In the genomic region with DNA sequence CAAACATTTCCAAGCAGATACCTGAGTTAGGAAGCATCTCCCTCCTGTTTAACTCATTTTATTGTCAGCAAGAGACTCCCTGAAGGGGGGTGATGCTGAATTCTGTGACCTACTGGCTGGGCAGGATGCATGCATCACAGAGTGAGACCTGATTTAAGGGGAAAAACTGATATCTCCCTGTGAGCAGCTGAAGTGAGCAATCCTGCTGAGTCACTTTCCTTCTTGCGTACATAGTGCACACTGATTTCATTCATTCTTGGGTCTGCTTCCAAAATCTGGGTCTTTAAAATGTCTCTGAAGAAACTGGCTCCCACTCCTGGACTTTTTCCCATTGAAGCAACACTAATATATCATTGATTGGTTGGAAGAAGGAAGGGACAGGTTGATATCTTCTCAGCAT, we compare ENCODE assay signal across 11 cellular contexts. TPM values are rescaled to one million over a fixed set of nuclear protein-coding genes. Genes with fewer than 3 reads are reported as not detected.
DNase-seq lines count a peak whose midpoint lies in the region; ATAC-seq, FAIRE-seq and TF ChIP-seq lines count a peak whose summit lies in the region.
"Had no signal": no experiment of that assay in that cellular context is flagged by ENCODE, and none has a peak within 500 bp of the region (broad histone marks: within the 10 kb centered on the region; RNA-seq: fewer than 3 reads in every experiment).

No MANE protein-coding gene starts in this region.

- no peaks in the 10 kb centered on the region for H3K27me3 ChIP-seq in GM23248 (replicated peaks; ENCODE audit: insufficient read depth)
- H3K27me3 ChIP-seq in adipocyte (replicated peaks; ENCODE audit: control insufficient read depth, insufficient read depth, low read length): no peaks in the 10 kb centered on the region
- no peaks in the 10 kb centered on the region for H3K27me3 ChIP-seq in keratinocyte (ENCODE audit: control insufficient read depth, extremely low read depth, insufficient read depth, low read length)

- TF ChIP-seq EP300 in A549 (IDR thresholded peaks at IDR 0.05): peak; percentile 92 to 93; a peak in 3 of 5 replicates

- no peaks in the 10 kb centered on the region for H3K9me2 ChIP-seq in GM23248 (ENCODE audit: insufficient read depth)

- ATAC-seq in A549: peak; percentile 94 to 96
- no peak for ATAC-seq in HG03378 (IDR thresholded peaks at IDR 0.05; ENCODE audit: unreplicated experiment)

- H2AFZ ChIP-seq in GM23248: peak overlapping the region; percentile 6; the same call in 1 of the 2 replicates
- H2AFZ ChIP-seq in keratinocyte (ENCODE audit: control insufficient read depth, low read length): no peak overlapping the region

- H3K9me3 ChIP-seq in A549: 0 out of 3 replicates have a peak, but pooled peaks cover 2% of the 10 kb centered on the region
- H3K9me3 ChIP-seq in GM23248 (ENCODE audit: low read depth): no peaks in the 10 kb centered on the region
- no peaks in the 10 kb centered on the region for H3K9me3 ChIP-seq in adipocyte (ENCODE audit: control insufficient read depth, low read length)
- H3K9me3 ChIP-seq in keratinocyte (ENCODE audit: control insufficient read depth, low read depth, low read length): no peaks in the 10 kb centered on the region

- H4K20me1 ChIP-seq in GM23248 (ENCODE audit: insufficient read depth): no peaks in the 10 kb centered on the region
- H4K20me1 ChIP-seq in keratinocyte (ENCODE audit: control insufficient read depth, extremely low read depth, insufficient read depth, low read length): no peaks in the 10 kb centered on the region

- CTCF ChIA-PET in A549 (lab: Yijun Ruan, JAX): interaction anchor here (1.1 to 1.7 kb wide), 3 partner anchors 10 to 161 kb away, joined by 3 to 8 read pairs (median 4); no protein-coding TSS in a partner anchor

- H3K4me3 ChIP-seq in A549 (no peak overlapping the region), GM23248 (no peak overlapping the region), adipocyte (ENCODE audit: low read length) (no peak overlapping the region), keratinocyte (ENCODE audit: control insufficient read depth in 2 of 3, extremely low read depth in 1 of 3, insufficient read depth in 2 of 3, low read depth in 1 of 3, low read length in 3 of 3) (no peak overlapping the region)

- H3K79me2 ChIP-seq in GM23248 (ENCODE audit: insufficient read depth): no peaks in the 10 kb centered on the region
- no peaks in the 10 kb centered on the region for H3K79me2 ChIP-seq in keratinocyte (ENCODE audit: control insufficient read depth, insufficient read depth, low read length)

- POLR2A ChIA-PET in A549 (lab: Yijun Ruan, JAX): interaction anchor here (1.3 kb wide), 1 partner anchor 9 kb away, joined by 8 read pairs; no protein-coding TSS in a partner anchor

- in situ Hi-C loops in GM23248 (cut with MboI): no loop called here

- H3K9me1 ChIP-seq in keratinocyte (ENCODE audit: control insufficient read depth, extremely low read depth, insufficient read depth, low read length): no peaks in the 10 kb centered on the region

- DNase-seq in A549 (ENCODE audit: low read depth in 1 of 2, low spot score in 1 of 2) (peak; percentile 86 to 94), GM23248 (peak; percentile 97), adipocyte (ENCODE audit: low read depth) (peak; percentile 91), keratinocyte (ENCODE audit: low read depth, low spot score) (peak; percentile 19), NCI-H510A treated with DMSO at 0.1 percent for 48 hours (lab: John Stamatoyannopoulos, UW) (no peak), NCI-H187 (lab: John Stamatoyannopoulos, UW) (no peak), NCI-H146 treated with DMSO at 0.1 percent for 48 hours (lab: John Stamatoyannopoulos, UW; ENCODE audit: unreplicated experiment) (no peak)
- DNase-seq: activated CD8-positive, alpha-beta memory T cell treated with anti-CD3 and anti-CD28 coated beads, Interleukin-2, amount 50 U/mL, for 48 hours; foreskin melanocyte had no signal

- H3K4me2 ChIP-seq in A549: peak overlapping the region; percentile 47
- peak overlapping the region; percentile 42 for H3K4me2 ChIP-seq in GM23248 (ENCODE audit: unreplicated experiment)
- H3K4me2 ChIP-seq in keratinocyte (ENCODE audit: control insufficient read depth, extremely low read depth, insufficient read depth, low read depth, low read length): peak overlapping the region; percentile 9

- dilution Hi-C loops in keratinocyte (cut with MboI; ENCODE audit: extremely low pct_ligation_motif_present, low sequenced_read_pairs): no loop called here

- peak in 1 of 2 experiments; percentile 49; a peak in 1 of 5 replicates for TF ChIP-seq RAD21 in A549 (conservative IDR thresholded peaks at IDR 0.05 in 1 of 2, IDR thresholded peaks at IDR 0.05 in 1 of 2)

- TF ChIP-seq CTCF in A549 (IDR thresholded peaks at IDR 0.05) (no peak), keratinocyte (optimal IDR thresholded peaks at IDR 0.05 in 1 of 3, IDR thresholded peaks at IDR 0.05 in 1 of 3, conservative IDR thresholded peaks at IDR 0.05 in 1 of 3; ENCODE audit: extremely low read depth in 1 of 3, insufficient read depth in 2 of 3, low read length in 3 of 3) (no peak)

- H3K27ac ChIP-seq in A549: peak overlapping the region; percentile 96 to 97
- H3K27ac ChIP-seq in GM23248: peak overlapping the region; percentile 85
- H3K27ac ChIP-seq in keratinocyte (ENCODE audit: control insufficient read depth, insufficient read depth, low read length): no peak overlapping the region

- H3K9ac ChIP-seq in GM23248 (peak overlapping the region; percentile 58), adipocyte (ENCODE audit: low read length) (peak overlapping the region; percentile 34), keratinocyte (ENCODE audit: control insufficient read depth, extremely low read depth, insufficient read depth, low read length) (no peak overlapping the region)

- no peak for FAIRE-seq in A549 (lab: Jason Lieb, UNC)
- peak; percentile 48 for FAIRE-seq in keratinocyte (lab: Jason Lieb, UNC)
- FAIRE-seq: G401.6 had no signal

- TF ChIP-seq POLR2A in A549 (IDR thresholded peaks at IDR 0.05; ENCODE audit: low read length): no peak

- H3F3A ChIP-seq in GM23248 (ENCODE audit: insufficient read depth): peaks cover 22% of the 10 kb centered on the region

- 7% methylated on average over 1 of the region's 1 CpG for WGBS in A549 (ENCODE audit: missing lambda C conversion rate)
- 0% methylated on average over 1 of the region's 1 CpG for WGBS in GM23248 (ENCODE audit: low coverage in 1 of 2, low lambda C conversion rate in 2 of 2, missing lambda C conversion rate in 2 of 2), 2 experiments

- H3K36me3 ChIP-seq in GM23248 (ENCODE audit: low read depth) (no peaks in the 10 kb centered on the region), adipocyte (ENCODE audit: control insufficient read depth, insufficient read depth, low read length, severe bottlenecking) (no peaks in the 10 kb centered on the region), keratinocyte (ENCODE audit: control insufficient read depth in 2 of 2, extremely low read depth in 1 of 2, insufficient read depth in 2 of 2, low read length in 2 of 2) (no peaks in the 10 kb centered on the region)

- peaks cover 59% of the 10 kb centered on the region for H3K4me1 ChIP-seq in A549
- peaks cover 19% of the 10 kb centered on the region for H3K4me1 ChIP-seq in GM23248 (ENCODE audit: insufficient read depth)
- H3K4me1 ChIP-seq in adipocyte (ENCODE audit: control insufficient read depth, insufficient read depth, low read length): peaks cover 12% of the 10 kb centered on the region
- peaks cover 7% of the 10 kb centered on the region for H3K4me1 ChIP-seq in keratinocyte (ENCODE audit: control insufficient read depth, extremely low read depth, insufficient read depth, low read length)

TF ChIP-seq in A549, 52 proteins besides CTCF, POLR2A, EP300 and RAD21 (continues in another document):
- TF ChIP-seq SMC3 (IDR thresholded peaks at IDR 0.05) (peak; percentile 25; the same call in 1 of the 3 replicates), JUNB (IDR thresholded peaks at IDR 0.05) (peak; percentile 91), POLR2AphosphoS2 (conservative IDR thresholded peaks at IDR 0.05; ENCODE audit: low read length) (no peak), MAFK (IDR thresholded peaks at IDR 0.05; ENCODE audit: partially characterized antibody) (peak; percentile 99), GATA3 (IDR thresholded peaks at IDR 0.05; ENCODE audit: borderline replicate concordance) (peak; percentile 84), KDM5A (IDR thresholded peaks at IDR 0.05) (no peak), CEBPB (IDR thresholded peaks at IDR 0.05) (peak; percentile 75 to 87), HOXB13 (CRISPR knock-in tag; IDR thresholded peaks at IDR 0.05; ENCODE audit: low read depth) (peak; percentile 73; the same call in 1 of the 2 replicates), NFE2L2 (conservative IDR thresholded peaks at IDR 0.05; ENCODE audit: low read length) (peak; percentile 94)
- TF ChIP-seq, protein P1, sequence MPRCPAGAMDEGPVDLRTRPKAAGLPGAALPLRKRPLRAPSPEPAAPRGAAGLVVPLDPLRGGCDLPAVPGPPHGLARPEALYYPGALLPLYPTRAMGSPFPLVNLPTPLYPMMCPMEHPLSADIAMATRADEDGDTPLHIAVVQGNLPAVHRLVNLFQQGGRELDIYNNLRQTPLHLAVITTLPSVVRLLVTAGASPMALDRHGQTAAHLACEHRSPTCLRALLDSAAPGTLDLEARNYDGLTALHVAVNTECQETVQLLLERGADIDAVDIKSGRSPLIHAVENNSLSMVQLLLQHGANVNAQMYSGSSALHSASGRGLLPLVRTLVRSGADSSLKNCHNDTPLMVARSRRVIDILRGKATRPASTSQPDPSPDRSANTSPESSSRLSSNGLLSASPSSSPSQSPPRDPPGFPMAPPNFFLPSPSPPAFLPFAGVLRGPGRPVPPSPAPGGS (IDR thresholded peaks at IDR 0.05): peak; percentile 58; the same call in 1 of the 3 replicates

RNA-seq across cellular contexts. Expression of a gene that starts 23.3 kb away (rescaled TPM):
- polyA plus RNA-seq in A549 (2011; rRNA removed): 50.4 and 58.5 TPM in 2 replicates
- polyA plus RNA-seq in A549 (2012; cell fraction: cytosol; rRNA removed): 24.8 and 28.3 TPM in 2 replicates
- 31.4 and 44.4 TPM in 2 replicates for polyA plus RNA-seq in A549 (2012; cell fraction: nucleus; rRNA removed)
- 32.3 to 53.1 TPM (median 48.1 TPM) in 3 replicates for polyA plus RNA-seq in A549 (2017; fragmentation: RNase III; extraction: RNeasy Plus Mini Kit Qiagen cat#74134 plus additional on column Dnase treatment)
- 24.5 and 33.6 TPM in 2 replicates for polyA minus RNA-seq in A549 (2011; rRNA and poly(A)+ RNA removed)
- 24.3 and 26.4 TPM in 2 replicates for total RNA-seq in GM23248 (2014; rRNA removed; shearing (Covaris generic))
- 30.6 and 34.8 TPM in 2 replicates for polyA plus RNA-seq in GM23248 (2016; fragmentation: Nextera tagmentation; extraction: Ambion mirVana)
- 0.09 to 0.41 TPM (median 0.14 TPM) in 3 replicates for polyA plus RNA-seq in keratinocyte
- polyA plus RNA-seq in keratinocyte (2011; ENCODE audit: low read depth): not detected
- 0.06 and 0.12 TPM in 2 replicates for polyA plus RNA-seq in keratinocyte (2011; cell fraction: cytosol; rRNA removed)
- polyA plus RNA-seq in keratinocyte (2011; cell fraction: nucleus; rRNA removed): 0.45 and 0.52 TPM in 2 replicates
- 0.08 and 0.21 TPM in 2 replicates for polyA plus RNA-seq in keratinocyte (2012; ENCODE audit: low replicate concordance)
- polyA minus RNA-seq in keratinocyte: 0.13 to 0.52 TPM in 2 of 3 replicates, not detected in the other
- not detected for polyA minus RNA-seq in keratinocyte (2011; cell fraction: cytosol; rRNA and poly(A)+ RNA removed)
- 0.31 and 0.42 TPM in 2 replicates for polyA minus RNA-seq in keratinocyte (2011; cell fraction: nucleus; rRNA and poly(A)+ RNA removed)

Comparison
In these comparisons a context has a peak if more than half of its experiments do, and no peak if none do; other contexts are left out.
1. DNase-seq: peak in A549 (2 of 2), GM23248 (single experiment), adipocyte (single experiment) and keratinocyte (single experiment); none in NCI-H510A treated with DMSO at 0.1 percent for 48 hours (single experiment), NCI-H187 (0 of 2) and NCI-H146 treated with DMSO at 0.1 percent for 48 hours (single experiment).
2. RNA of a gene that starts 23.3 kb away (polyA plus RNA-seq): 24.8 to 58.5 TPM in A549 and 30.6 to 34.8 TPM in GM23248; 0.06 to 0.52 TPM in keratinocyte; every median in the first group is over 10 times any median in the second.
3. Peak in every context shown above with its lines, with median percentiles within 50 percentile points of each other: H3K4me2 ChIP-seq.